In genomic region chr13:35711909-35712308, GRCh38 we compare ENCODE assay signal across 17 cellular contexts.
DNase-seq lines count a peak whose midpoint lies in the region; TF ChIP-seq lines count a peak whose summit lies in the region.
"Had no signal": no experiment of that assay in that cellular context is flagged by ENCODE, and none has a peak within 500 bp of the region (broad histone marks: within the 10 kb centered on the region; RNA-seq: fewer than 3 reads in every experiment).

No MANE protein-coding gene starts in this region.

- H4K20me1 ChIP-seq in neural progenitor cell (ENCODE audit: low read depth): no peaks in the 10 kb centered on the region

- H3K36me3 Mint-ChIP-seq in neural progenitor cell: no peaks in the 10 kb centered on the region

- H2AFZ ChIP-seq in neural progenitor cell (replicated peaks): no peak overlapping the region
- H2AFZ ChIP-seq: PC-9 had no signal

- no peaks in the 10 kb centered on the region for H3K36me3 ChIP-seq in WERI-Rb-1
- H3K36me3 ChIP-seq in neural progenitor cell: no peaks in the 10 kb centered on the region
- H3K36me3 ChIP-seq: SJCRH30 had no signal

- DNase-seq in NCI-H82 (lab: John Stamatoyannopoulos, UW): peak; percentile 29
- DNase-seq in NCI-H82 treated with DMSO at 0.1 percent for 48 hours (lab: John Stamatoyannopoulos, UW; ENCODE audit: unreplicated experiment): no peak
- DNase-seq in WERI-Rb-1: no peak
- no peak for DNase-seq in neural progenitor cell (ENCODE audit: low spot score)
- DNase-seq in anterior cingulate cortex (lab: John Stamatoyannopoulos, UW): no peak
- no peak for DNase-seq in T1000 (lab: John Stamatoyannopoulos, UW)
- DNase-seq in A172 (ENCODE audit: low spot score): no peak
- DNase-seq: ACHN, Calu3, Karpas-422, NCI-H2081, NCI-H345, NCI-H748 treated with DMSO at 0.1 percent for 48 hours, PC-9, SJCRH30 had no signal

- H3K27ac ChIP-seq in WERI-Rb-1 (0 out of 2 replicates have a peak overlapping the region, but pooled peaks have one; percentile 14), neural progenitor cell (no peak overlapping the region)
- H3K27ac ChIP-seq: 22Rv1, HL-60, PC-9, SJCRH30 had no signal

- no peaks in the 10 kb centered on the region for H3K79me2 ChIP-seq in neural progenitor cell (ENCODE audit: low read depth)

- H3K9me3 ChIP-seq in WERI-Rb-1 (ENCODE audit: severe bottlenecking) (no peaks in the 10 kb centered on the region), neural progenitor cell (ENCODE audit: low read depth) (no peaks in the 10 kb centered on the region)
- H3K9me3 ChIP-seq: SJCRH30 had no signal

- TF ChIP-seq CTCF in WERI-Rb-1 (IDR thresholded peaks at IDR 0.05; ENCODE audit: low read depth, low read length) (no peak), neural progenitor cell (IDR thresholded peaks at IDR 0.05) (no peak)

- no peak overlapping the region for H3K4me2 ChIP-seq in neural progenitor cell
- H3K4me2 ChIP-seq: PC-9 had no signal

- peaks cover 6% of the 10 kb centered on the region for H3K4me1 ChIP-seq in neural progenitor cell

- no peak overlapping the region for H3K4me3 Mint-ChIP-seq in neural progenitor cell

- H3K27me3 ChIP-seq in WERI-Rb-1 (ENCODE audit: insufficient read depth, low read depth, severe bottlenecking) (no peaks in the 10 kb centered on the region), neural progenitor cell (no peaks in the 10 kb centered on the region)
- H3K27me3 ChIP-seq: SJCRH30 had no signal

- H3F3A ChIP-seq in neural progenitor cell (ENCODE audit: low read depth): peaks cover 14% of the 10 kb centered on the region

- H3K27me3 Mint-ChIP-seq in neural progenitor cell (ENCODE audit: insufficient read depth, low read depth): peaks cover 5% of the 10 kb centered on the region

- no peak overlapping the region for H3K9ac ChIP-seq in neural progenitor cell

- H3K4me1 Mint-ChIP-seq in neural progenitor cell: peaks cover 44% of the 10 kb centered on the region

- H3K9me3 Mint-ChIP-seq in neural progenitor cell: peaks cover 3% of the 10 kb centered on the region

- H3K4me3 ChIP-seq in WERI-Rb-1 (ENCODE audit: low read depth, low read length): no peak overlapping the region
- H3K4me3 ChIP-seq in neural progenitor cell: no peak overlapping the region
- H3K4me3 ChIP-seq: PC-9, SJCRH30 had no signal

- peak overlapping the region; percentile 35 for H3K27ac Mint-ChIP-seq in neural progenitor cell
